ENCODE assay signal across 1 cellular context in the genomic region with DNA sequence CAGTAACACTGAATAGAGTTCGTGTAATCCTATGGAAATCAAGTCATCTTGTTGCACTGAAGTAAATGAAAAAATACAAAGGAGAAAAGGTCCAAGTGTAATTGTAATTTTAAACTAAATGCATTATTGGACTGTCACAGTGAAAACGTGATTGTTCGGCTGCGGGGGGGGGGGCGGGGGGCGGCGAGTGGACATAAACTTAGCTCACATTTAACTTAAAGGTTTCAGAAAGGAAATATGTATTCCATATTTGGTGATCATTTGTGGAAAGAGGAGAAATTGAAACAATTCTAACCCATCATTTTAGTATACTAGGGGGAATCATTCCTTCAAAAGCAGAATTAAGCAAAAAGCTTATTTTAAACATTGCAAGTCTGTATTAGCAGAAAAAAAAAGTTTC.
TF ChIP-seq lines count a peak whose summit lies in the region.

No MANE protein-coding gene starts in this region.

TF ChIP-seq in K562, 482 proteins besides CTCF, POLR2A, EP300 and RAD21:
- TF ChIP-seq KDM4B (IDR thresholded peaks at IDR 0.05; ENCODE audit: borderline replicate concordance in 2 of 2, low read depth in 1 of 2) (no peak), CBX2 (IDR thresholded peaks at IDR 0.05; ENCODE audit: insufficient read depth, low read length, poor library complexity, severe bottlenecking) (peak; percentile 42)
- TF ChIP-seq, protein P1, sequence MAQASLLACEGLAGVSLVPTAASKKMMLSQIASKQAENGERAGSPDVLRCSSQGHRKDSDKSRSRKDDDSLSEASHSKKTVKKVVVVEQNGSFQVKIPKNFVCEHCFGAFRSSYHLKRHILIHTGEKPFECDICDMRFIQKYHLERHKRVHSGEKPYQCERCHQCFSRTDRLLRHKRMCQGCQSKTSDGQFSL (CRISPR knock-in tag; IDR thresholded peaks at IDR 0.05) = no peak
- TF ChIP-seq, protein P1 (tag; IDR thresholded peaks at IDR 0.05) = 0 out of 4 replicates have a peak, but pooled peaks of 1 of the 2 experiments have one; percentile 26
